7 cellular contexts compared by ENCODE assay signal in the genomic region with DNA sequence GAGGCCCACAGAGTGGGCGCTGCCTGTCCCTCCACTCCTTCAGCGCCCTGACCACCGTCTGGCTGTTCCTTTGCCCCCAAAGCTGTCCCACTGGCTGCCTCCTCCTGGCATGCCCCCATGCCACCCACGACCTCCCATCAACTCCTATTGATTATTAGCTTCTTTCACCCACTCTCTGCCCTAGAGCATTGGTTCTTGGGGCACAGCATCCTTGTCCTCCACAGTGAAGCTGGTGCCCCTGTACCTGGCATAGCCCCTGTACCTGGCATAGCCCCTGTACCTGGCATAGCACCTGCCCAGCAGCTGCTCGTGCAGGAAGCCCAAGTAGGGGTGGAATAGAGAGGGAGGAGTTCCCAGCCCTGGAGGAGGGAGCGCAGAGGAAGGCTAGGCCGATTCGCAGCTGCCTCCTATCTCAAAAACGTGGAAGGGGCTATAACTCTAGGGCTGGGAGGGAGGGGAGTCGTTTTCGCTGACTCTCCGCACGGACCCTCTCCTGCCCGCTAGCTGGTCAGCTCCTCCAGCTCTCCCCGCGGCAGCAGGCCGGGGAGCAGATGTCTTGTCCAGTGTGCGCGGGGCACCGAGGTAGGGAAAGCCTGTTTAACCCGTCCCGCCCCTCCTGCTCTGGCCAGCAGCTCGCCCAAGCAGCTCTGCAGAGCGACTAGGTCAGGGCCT. TPM values are rescaled to one million over a fixed set of nuclear protein-coding genes. Genes with fewer than 3 reads are reported as not detected.
A peak's percentile ranks its signal among the peaks of the same experiment; 100 is the strongest.
DNase-seq lines count a peak whose midpoint lies in the region; ATAC-seq, FAIRE-seq and TF ChIP-seq lines count a peak whose summit lies in the region.

No MANE protein-coding gene starts in this region.

- H3K4me3 ChIP-seq in GM23248 (peak overlapping the region; percentile 87), RWPE2 (ENCODE audit: severe bottlenecking) (peak overlapping the region; percentile 38), right cardiac atrium (ENCODE audit: low read length) (peak overlapping the region; percentile 17), small intestine (ENCODE audit: low read depth in 1 of 2, low read length in 2 of 2) (peak overlapping the region in 1 of 2 donors; percentile 70)

- WGBS in GM23248 (ENCODE audit: low coverage in 1 of 2, low lambda C conversion rate in 2 of 2, missing lambda C conversion rate in 2 of 2), 2 experiments: 27 to 39% methylated on average over 16 to 22 of the region's 24 CpGs
- 27% methylated on average over 24 of the region's 24 CpGs for WGBS in right cardiac atrium
- WGBS in small intestine, 3 donors: 14 to 34% (median 27%) methylated on average over 22 to 24 of the region's 24 CpGs

- H3K9me3 ChIP-seq in GM23248 (ENCODE audit: low read depth) (no peaks in the 10 kb centered on the region), RWPE2 (ENCODE audit: severe bottlenecking) (no peaks in the 10 kb centered on the region), right cardiac atrium (ENCODE audit: control insufficient read depth, low read length) (no peaks in the 10 kb centered on the region), small intestine (ENCODE audit: control insufficient read depth, low read depth) (no peaks in the 10 kb centered on the region)

- peak overlapping the region; percentile 53; the same call in 1 of the 2 replicates for H3K9ac ChIP-seq in GM23248

- ATAC-seq in RWPE2 (ENCODE audit: low read depth): peak; percentile 0; the same call in 1 of the 3 replicates
- no peak for ATAC-seq in right cardiac atrium
- no peak for ATAC-seq in GM18498 (IDR thresholded peaks at IDR 0.05; ENCODE audit: unreplicated experiment)
- no peak for ATAC-seq in HG03457 (IDR thresholded peaks at IDR 0.05; ENCODE audit: unreplicated experiment)

- H3K79me2 ChIP-seq in GM23248 (ENCODE audit: insufficient read depth): peaks cover 34% of the 10 kb centered on the region

- no peaks in the 10 kb centered on the region for H3K27me3 ChIP-seq in GM23248 (replicated peaks; ENCODE audit: insufficient read depth)
- no peaks in the 10 kb centered on the region for H3K27me3 ChIP-seq in RWPE2 (ENCODE audit: insufficient read depth, poor library complexity, severe bottlenecking)
- H3K27me3 ChIP-seq in right cardiac atrium (ENCODE audit: control insufficient read depth, insufficient read depth): no peaks in the 10 kb centered on the region
- H3K27me3 ChIP-seq in small intestine (ENCODE audit: control insufficient read depth in 2 of 2, insufficient read depth in 2 of 2, low read length in 2 of 2): no peaks in the 10 kb centered on the region

- H3K4me2 ChIP-seq in GM23248 (ENCODE audit: unreplicated experiment): peak overlapping the region; percentile 91

- H3K4me1 ChIP-seq in GM23248 (ENCODE audit: insufficient read depth) (peaks cover 31% of the 10 kb centered on the region), RWPE2 (ENCODE audit: insufficient read depth, poor library complexity, severe bottlenecking) (peaks cover 5% of the 10 kb centered on the region), right cardiac atrium (ENCODE audit: control insufficient read depth, insufficient read depth, low read length) (peaks cover 5% of the 10 kb centered on the region), small intestine (ENCODE audit: control insufficient read depth in 2 of 2, insufficient read depth in 1 of 2, low read depth in 1 of 2, low read length in 1 of 2) (peaks cover 0 to 9% of the 10 kb centered on the region in 2 donors)

- peak; percentile 52 for DNase-seq in GM23248
- DNase-seq in RWPE2 (ENCODE audit: low spot score): peak; percentile 72
- peak in 1 of 3 donors; percentile 54 for DNase-seq in right cardiac atrium
- DNase-seq in small intestine: no peak
- no peak for DNase-seq in kidney glomerular epithelial cell (lab: John Stamatoyannopoulos, UW)

- TF ChIP-seq CTCF in RWPE2 (IDR thresholded peaks at IDR 0.05; ENCODE audit: poor library complexity, severe bottlenecking): no peak

- intact Hi-C loops in right cardiac atrium (cut with DNase I): loop anchor here in 1 of 4 donors (5.0 kb wide), 1 partner anchor 34 kb away; a partner anchor contains a TSS

- FAIRE-seq in small intestine (lab: Jason Lieb, UNC): no peak

- H4K20me1 ChIP-seq in GM23248 (ENCODE audit: insufficient read depth): no peaks in the 10 kb centered on the region

- H3K27ac ChIP-seq in GM23248: no peak overlapping the region
- peak overlapping the region; percentile 16 for H3K27ac ChIP-seq in RWPE2 (ENCODE audit: poor library complexity, severe bottlenecking)
- no peak overlapping the region for H3K27ac ChIP-seq in right cardiac atrium (ENCODE audit: low read length)
- H3K27ac ChIP-seq in small intestine (ENCODE audit: low read depth in 1 of 2, low read length in 1 of 2): peak overlapping the region; percentile 81 to 94

- H2AFZ ChIP-seq in GM23248: no peak overlapping the region

- H3F3A ChIP-seq in GM23248 (ENCODE audit: insufficient read depth): peaks cover 32% of the 10 kb centered on the region

- H3K9me2 ChIP-seq in GM23248 (ENCODE audit: insufficient read depth): no peaks in the 10 kb centered on the region

- H3K36me3 ChIP-seq in GM23248 (ENCODE audit: low read depth): no peaks in the 10 kb centered on the region
- no peaks in the 10 kb centered on the region for H3K36me3 ChIP-seq in RWPE2 (ENCODE audit: low read depth)
- H3K36me3 ChIP-seq in small intestine (ENCODE audit: control insufficient read depth in 2 of 2, insufficient read depth in 2 of 2, low read length in 2 of 2): no peaks in the 10 kb centered on the region

- in situ Hi-C loops in GM23248 (cut with MboI): no loop called here

RNA-seq across cellular contexts. Expression of a gene that starts 5.7 kb away (rescaled TPM):
- total RNA-seq in GM23248 (2014; rRNA removed; shearing (Covaris generic)): 8,476 and 9,349 TPM in 2 replicates
- polyA plus RNA-seq in GM23248 (2016; fragmentation: Nextera tagmentation; extraction: Ambion mirVana): 3,778 and 3,933 TPM in 2 replicates
- 100 to 1,000 TPM; 347 to 772 (median 510) TPM for total RNA-seq in right cardiac atrium
- 410 TPM for polyA plus RNA-seq in right cardiac atrium
- polyA plus RNA-seq in small intestine: 1,000 to 10,000 TPM; 1,318 to 3,459 (median 1,629) TPM

RNA-seq across cellular contexts. Expression of a gene that starts 9.9 kb away (rescaled TPM):
- total RNA-seq in GM23248 (2014; rRNA removed; shearing (Covaris generic)): 2.3 and 3.2 TPM in 2 replicates
- polyA plus RNA-seq in GM23248 (2016; fragmentation: Nextera tagmentation; extraction: Ambion mirVana): 0.23 and 0.48 TPM in 2 replicates
- total RNA-seq in right cardiac atrium: under 1 TPM; 0.45 to 0.63 (median 0.53) TPM
- 0.48 TPM for polyA plus RNA-seq in right cardiac atrium
- polyA plus RNA-seq in small intestine: 1 to 10 TPM in 1 of 3 donors, not detected in 2; 1.3 TPM

RNA-seq across cellular contexts. Expression of a gene that starts 33.9 kb away (rescaled TPM):
- 44.9 and 45.5 TPM in 2 replicates for total RNA-seq in GM23248 (2014; rRNA removed; shearing (Covaris generic))
- polyA plus RNA-seq in GM23248 (2016; fragmentation: Nextera tagmentation; extraction: Ambion mirVana): 25.2 and 25.7 TPM in 2 replicates
- 10 to 100 TPM; 12.0 to 15.3 (median 13.5) TPM for total RNA-seq in right cardiac atrium
- 13.0 TPM for polyA plus RNA-seq in right cardiac atrium
- 10 to 100 TPM; 24.5 to 30.2 (median 29.2) TPM for polyA plus RNA-seq in small intestine

Comparison
In these comparisons a context has a peak if more than half of its experiments do, and no peak if none do; other contexts are left out.
1. DNase-seq: peak in GM23248 (single experiment) and RWPE2 (single experiment); none in small intestine (single experiment) and kidney glomerular epithelial cell (single experiment).
2. H3K27ac ChIP-seq: peak in RWPE2 (single experiment) and small intestine (2 of 2); none in GM23248 (single experiment) and right cardiac atrium (single experiment).